Comparison of ENCODE assay signal across 29 cellular contexts in the genomic region with DNA sequence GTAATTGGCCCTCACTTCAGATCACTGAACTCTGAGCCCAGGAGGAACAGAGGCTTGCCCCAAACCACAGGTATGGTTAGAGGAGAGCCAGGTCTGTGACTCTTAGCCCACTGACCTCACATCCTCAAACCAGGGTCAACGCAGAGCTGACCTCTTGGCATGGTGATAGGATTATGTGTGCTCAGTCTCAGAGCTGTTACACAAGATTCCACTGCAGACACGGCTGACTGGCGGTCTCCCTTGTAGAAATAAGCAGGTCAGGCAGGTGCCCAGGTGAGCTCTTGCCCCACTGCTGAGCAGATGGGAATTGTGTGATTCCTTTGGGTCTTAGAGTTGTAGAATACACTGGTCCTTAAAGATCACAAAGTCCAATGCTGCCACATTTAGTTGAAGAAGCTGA.
"Had no signal": no experiment of that assay in that cellular context is flagged by ENCODE, and none has a peak within 500 bp of the region (broad histone marks: within the 10 kb centered on the region; RNA-seq: fewer than 3 reads in every experiment).

No MANE protein-coding gene starts in this region.

- H3K27ac Mint-ChIP-seq: activated CD8-positive, alpha-beta T cell treated with anti-CD3 and anti-CD28 coated beads for 36 hours; activated naive CD4-positive, alpha-beta T cell treated with anti-CD3 and anti-CD28 coated beads, Interleukin-2, amount 50 U/mL, for 72 hours; activated naive CD8-positive, alpha-beta T cell treated with anti-CD3 and anti-CD28 coated beads, Interleukin-2, amount 50 U/mL, for 24 hours; activated T-helper 1 cell treated with anti-CD3 and anti-CD28 coated beads, Interleukin-12 subunit alpha, Interleukin-12 subunit beta, Interleukin-2, Interleukin-4 antibody, amounts not matched to agents 30 ng/mL and 10 ng/mL and 1 ng/mL, durations not matched to agents 14 hours and 24 hours and 36 hours; T-helper 1 cell treated with Interleukin-12 subunit alpha and Interleukin-12 subunit beta and Interleukin-4 antibody, amounts not matched to agents 30 μg/mL and 1 μg/mL, for 36 hours had no signal

- H3K4me3 ChIP-seq: ascending aorta, body of pancreas, SJSA1 had no signal

- H3K9me3 ChIP-seq: ascending aorta, body of pancreas, SJSA1 had no signal

- H3K27me3 ChIP-seq: ascending aorta, body of pancreas had no signal

- H3K4me1 Mint-ChIP-seq: activated naive CD8-positive, alpha-beta T cell treated with anti-CD3 and anti-CD28 coated beads, Interleukin-2, amount 50 U/mL, for 24 hours had no signal

- ATAC-seq: activated CD4-positive, CD25-positive, alpha-beta regulatory T cell treated with anti-CD3 and anti-CD28 coated beads, Interleukin-2, amount 50 U/mL, for 24 hours; activated CD8-positive, alpha-beta T cell treated with anti-CD3 and anti-CD28 coated beads for 36 hours; activated naive CD4-positive, alpha-beta T cell treated with anti-CD3 and anti-CD28 coated beads, Interleukin-2, amount 50 U/mL, for 72 hours; activated naive CD8-positive, alpha-beta T cell treated with anti-CD3 and anti-CD28 coated beads, Interleukin-2, amount 50 U/mL, for 24 hours; body of pancreas; Panc1; SK-N-SH treated with all-trans-retinoic acid at 6 μM for 48 hours had no signal

- DNase-seq: activated CD4-positive, alpha-beta T cell treated with anti-CD3 and anti-CD28 coated beads for 4 hours; activated CD8-positive, alpha-beta memory T cell treated with anti-CD3 and anti-CD28 coated beads, Interleukin-2, amount 50 U/mL, for 4 hours; activated CD8-positive, alpha-beta T cell treated with anti-CD3 and anti-CD28 coated beads for 36 hours; activated effector memory CD4-positive, alpha-beta T cell treated with Interleukin-2 at 50 U/mL for 16 hours; activated naive CD4-positive, alpha-beta T cell; activated naive CD8-positive, alpha-beta T cell treated with anti-CD3 and anti-CD28 coated beads, Interleukin-2, amount 50 U/mL, for 24 hours; amniotic stem cell; body of pancreas; IMR-90; KBM-7; NCI-H1092; NCI-H1417; NCI-H1694; NCI-H2029; NCI-H2107; NCI-H2171 treated with DMSO at 0.1 percent for 48 hours; NCI-H226; NCI-H526 treated with DMSO at 0.1 percent for 48 hours; NCI-H82; SHP77 had no signal

- H3K4me1 ChIP-seq: ascending aorta, body of pancreas, SJSA1 had no signal

- H3K36me3 ChIP-seq: ascending aorta, SJSA1 had no signal

- H3K27ac ChIP-seq: ascending aorta, body of pancreas, RWPE1, SJSA1 had no signal

- H3K4me3 Mint-ChIP-seq: activated CD8-positive, alpha-beta T cell treated with anti-CD3 and anti-CD28 coated beads for 36 hours; activated naive CD8-positive, alpha-beta T cell treated with anti-CD3 and anti-CD28 coated beads, Interleukin-2, amount 50 U/mL, for 24 hours; activated T-helper 1 cell treated with anti-CD3 and anti-CD28 coated beads, Interleukin-12 subunit alpha, Interleukin-12 subunit beta, Interleukin-2, Interleukin-4 antibody, amounts not matched to agents 30 ng/mL and 10 ng/mL and 1 ng/mL, durations not matched to agents 14 hours and 24 hours and 36 hours; T-helper 1 cell treated with Interleukin-12 subunit alpha and Interleukin-12 subunit beta and Interleukin-4 antibody, amounts not matched to agents 30 μg/mL and 1 μg/mL, for 36 hours had no signal

- H3K36me3 Mint-ChIP-seq: activated naive CD4-positive, alpha-beta T cell treated with anti-CD3 and anti-CD28 coated beads, Interleukin-2, amount 50 U/mL, for 72 hours had no signal

- H3K9me3 Mint-ChIP-seq: activated CD8-positive, alpha-beta T cell treated with anti-CD3 and anti-CD28 coated beads for 36 hours; activated naive CD4-positive, alpha-beta T cell treated with anti-CD3 and anti-CD28 coated beads, Interleukin-2, amount 50 U/mL, for 72 hours; activated naive CD8-positive, alpha-beta T cell treated with anti-CD3 and anti-CD28 coated beads, Interleukin-2, amount 50 U/mL, for 24 hours; activated T-helper 1 cell treated with anti-CD3 and anti-CD28 coated beads, Interleukin-12 subunit alpha, Interleukin-12 subunit beta, Interleukin-2, Interleukin-4 antibody, amounts not matched to agents 30 ng/mL and 10 ng/mL and 1 ng/mL, durations not matched to agents 14 hours and 24 hours and 36 hours; T-helper 1 cell treated with Interleukin-12 subunit alpha and Interleukin-12 subunit beta and Interleukin-4 antibody, amounts not matched to agents 30 μg/mL and 1 μg/mL, for 36 hours had no signal
